Comparison of ENCODE assay signal across 9 cellular contexts in the genomic region with DNA sequence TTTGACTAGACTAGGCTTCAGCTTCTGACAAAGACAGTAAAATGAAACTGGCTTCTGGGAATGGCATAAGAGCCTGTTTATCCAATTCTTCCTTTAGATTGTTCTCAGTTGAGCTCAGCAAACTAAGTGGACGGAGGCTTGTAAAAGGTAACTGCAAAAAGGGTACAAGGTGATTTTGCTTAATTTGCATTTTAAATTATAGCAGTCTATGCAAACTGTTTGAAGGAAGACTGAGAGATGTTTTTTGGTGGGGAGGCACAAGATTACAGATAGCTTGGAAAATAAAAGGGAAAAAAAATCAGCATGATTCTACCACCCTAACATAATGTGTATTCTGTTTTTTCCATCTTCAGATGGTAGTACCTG. TPM values are rescaled to one million over a fixed set of nuclear protein-coding genes. Genes with fewer than 3 reads are reported as not detected.
DNase-seq lines count a peak whose midpoint lies in the region; ATAC-seq, FAIRE-seq and TF ChIP-seq lines count a peak whose summit lies in the region.
"Had no signal": no experiment of that assay in that cellular context is flagged by ENCODE, and none has a peak within 500 bp of the region (broad histone marks: within the 10 kb centered on the region; RNA-seq: fewer than 3 reads in every experiment).

No MANE protein-coding gene starts in this region.

- no TSS peak for BruUV-seq in GM12878 (replicated peaks; lab: Mats Ljungman, UMichigan)

- no peaks in the 10 kb centered on the region; the same call in 1 of the 2 replicates for H4K20me1 ChIP-seq in GM12878 (ENCODE audit: control insufficient read depth, insufficient read depth)

- ATAC-seq in GM12878: no peak
- ATAC-seq in upper lobe of left lung (ENCODE audit: low FRiP score in 2 of 2): no peak

- peak overlapping the region; percentile 96 for H3K27ac Mint-ChIP-seq in activated naive CD4-positive, alpha-beta T cell treated with anti-CD3 and anti-CD28 coated beads, Interleukin-2, amount 50 U/mL, for 24 hours
- H3K27ac Mint-ChIP-seq in mesothelial cell of epicardium: peak overlapping the region; percentile 81

- no peaks in the 10 kb centered on the region for H3K27me3 Mint-ChIP-seq in activated naive CD4-positive, alpha-beta T cell treated with anti-CD3 and anti-CD28 coated beads, Interleukin-2, amount 50 U/mL, for 24 hours
- H3K27me3 Mint-ChIP-seq in mesothelial cell of epicardium (ENCODE audit: low read depth): no peaks in the 10 kb centered on the region

- RAD21 ChIA-PET in GM12878 (lab: Charles Lee; ENCODE audit: unreplicated experiment): interaction anchor here (0.7 to 10.0 kb wide), 9 partner anchors 9 to 92 kb away, joined by 3 to 178 read pairs (median 4); no protein-coding TSS in a partner anchor

- H3K4me3 Mint-ChIP-seq in activated naive CD4-positive, alpha-beta T cell treated with anti-CD3 and anti-CD28 coated beads, Interleukin-2, amount 50 U/mL, for 24 hours: peak overlapping the region; percentile 100
- H3K4me3 Mint-ChIP-seq in mesothelial cell of epicardium: no peak overlapping the region

- H3K4me1 ChIP-seq in GM12878 (ENCODE audit: control insufficient read depth, insufficient read depth, low read length): peaks cover 60% of the 10 kb centered on the region
- H3K4me1 ChIP-seq in upper lobe of left lung: peaks cover 83 to 90% (median 85%) of the 10 kb centered on the region in 4 donors

- H3K79me2 ChIP-seq in GM12878 (ENCODE audit: control insufficient read depth, insufficient read depth, low read length): peaks cover 99% of the 10 kb centered on the region

- peak overlapping the region; percentile 99 for H3K4me2 ChIP-seq in GM12878 (ENCODE audit: control insufficient read depth, insufficient read depth)

- no peak for DNase-seq in activated naive CD4-positive, alpha-beta T cell treated with anti-CD3 and anti-CD28 coated beads, Interleukin-2, amount 50 U/mL, for 16 hours
- DNase-seq in GM12878 (ENCODE audit: low read depth, low spot score) (no peak), mesothelial cell of epicardium (ENCODE audit: low spot score in 2 of 2, unreplicated experiment in 2 of 2) (no peak), upper lobe of left lung (no peak), NCI-H1048 (lab: John Stamatoyannopoulos, UW) (no peak), NCI-H128 (lab: John Stamatoyannopoulos, UW; ENCODE audit: unreplicated experiment) (no peak), NCI-H2081 (lab: John Stamatoyannopoulos, UW) (no peak)
- DNase-seq: activated effector memory CD4-positive, alpha-beta T cell treated with Interleukin-2 at 50 U/mL for 16 hours had no signal

- CTCF ChIA-PET in GM12878 (lab: Yijun Ruan, JAX): interaction anchor here (1.0 to 3.7 kb wide), 8 partner anchors 9 to 92 kb away, joined by 3 to 36 read pairs (median 4); no protein-coding TSS in a partner anchor

- intact Hi-C loops in GM12878 (cut with micrococcal nuclease; ENCODE audit: unreplicated experiment): loop anchor here (5.0 to 10.0 kb wide), 2 partner anchors 76 to 222 kb away; partner anchors contain the start of genes ERH and SLC39A9

- SMC1A ChIA-PET in GM12878 (lab: Charles Lee; ENCODE audit: uncharacterized antibody, unreplicated experiment): interaction anchor here (0.7 to 11.9 kb wide), 12 partner anchors 8 to 104 kb away, joined by 3 to 164 read pairs (median 5); no protein-coding TSS in a partner anchor

- H3K4me3 ChIP-seq in GM12878 (peak overlapping the region; percentile 64), upper lobe of left lung (peak overlapping the region in 1 of 4 donors; percentile 24)

- no peaks in the 10 kb centered on the region for H3K9me3 Mint-ChIP-seq in activated naive CD4-positive, alpha-beta T cell treated with anti-CD3 and anti-CD28 coated beads, Interleukin-2, amount 50 U/mL, for 24 hours
- no peaks in the 10 kb centered on the region for H3K9me3 Mint-ChIP-seq in mesothelial cell of epicardium

- TF ChIP-seq CTCF in GM12878 (IDR thresholded peaks at IDR 0.05 in 2 of 3, conservative IDR thresholded peaks at IDR 0.05 in 1 of 3; ENCODE audit: control insufficient read depth in 2 of 3, extremely low read depth in 1 of 3, insufficient read depth in 1 of 3, low read depth in 3 of 3, low read length in 3 of 3) (no peak), mesothelial cell of epicardium (IDR thresholded peaks at IDR 0.05; ENCODE audit: unreplicated experiment) (no peak), upper lobe of left lung (IDR thresholded peaks at IDR 0.05) (no peak)

- H3K4me1 Mint-ChIP-seq in activated naive CD4-positive, alpha-beta T cell treated with anti-CD3 and anti-CD28 coated beads, Interleukin-2, amount 50 U/mL, for 24 hours: peaks cover 89% of the 10 kb centered on the region
- H3K4me1 Mint-ChIP-seq in mesothelial cell of epicardium: peaks cover 70% of the 10 kb centered on the region

- TF ChIP-seq RAD21 in GM12878 (IDR thresholded peaks at IDR 0.05; ENCODE audit: insufficient read depth, low read depth, low read length): no peak

- WGBS in GM12878 (ENCODE audit: insufficient coverage, insufficient replicate concordance, low lambda C conversion rate, missing lambda C conversion rate): 16% methylated on average over 1 of the region's 1 CpG
- WGBS in upper lobe of left lung, 2 donors: 34 to 68% methylated on average over 1 of the region's 1 CpG

- H3K27me3 ChIP-seq in GM12878 (replicated peaks in 1 of 2; ENCODE audit: control insufficient read depth in 2 of 2, insufficient read depth in 2 of 2, low read length in 1 of 2): no peaks in the 10 kb centered on the region
- H3K27me3 ChIP-seq in upper lobe of left lung: no peaks in the 10 kb centered on the region

- no peak for TF ChIP-seq EP300 in GM12878 (IDR thresholded peaks at IDR 0.05; ENCODE audit: borderline replicate concordance in 1 of 2, control insufficient read depth in 1 of 2, low read depth in 2 of 2, low read length in 2 of 2)
- TF ChIP-seq EP300 in upper lobe of left lung (IDR thresholded peaks at IDR 0.05): no peak

- FAIRE-seq in GM12878 (lab: Jason Lieb, UNC): no peak

- H3K36me3 ChIP-seq in GM12878 (ENCODE audit: control insufficient read depth in 2 of 2, insufficient read depth in 2 of 2, low read length in 1 of 2): peaks cover 0 to 10% of the 10 kb centered on the region in 2 experiments; a peak in 3 of 4 replicates
- H3K36me3 ChIP-seq in upper lobe of left lung: no peaks in the 10 kb centered on the region

- H3K9me3 ChIP-seq in GM12878 (replicated peaks; ENCODE audit: control insufficient read depth, insufficient read depth, low read length) (no peaks in the 10 kb centered on the region), upper lobe of left lung (no peaks in the 10 kb centered on the region)

- no peak overlapping the region for H2AFZ ChIP-seq in GM12878 (ENCODE audit: control insufficient read depth, low read depth, low read length)

- peak overlapping the region; percentile 57 for H3K9ac ChIP-seq in GM12878 (ENCODE audit: control insufficient read depth, insufficient read depth, low read length)

- TF ChIP-seq POLR2A in GM12878 (IDR thresholded peaks at IDR 0.05; ENCODE audit: low read depth, low read length) (no peak), upper lobe of left lung (IDR thresholded peaks at IDR 0.05) (no peak)

- H3K27ac ChIP-seq in GM12878 (ENCODE audit: control insufficient read depth, insufficient read depth): peak overlapping the region; percentile 97
- peak overlapping the region; percentile 81 to 99 (median 98) for H3K27ac ChIP-seq in upper lobe of left lung

- POLR2A ChIA-PET in GM12878 (lab: Charles Lee): interaction anchor here (0.7 to 2.8 kb wide), 7 partner anchors 9 to 37 kb away, joined by 3 to 20 read pairs (median 4); no protein-coding TSS in a partner anchor

- in situ Hi-C loops in GM12878 (cut with MboI): loop anchor here (10.0 kb wide), 1 partner anchor 48 kb away; no protein-coding TSS in a partner anchor

- peaks cover 31% of the 10 kb centered on the region for H3K36me3 Mint-ChIP-seq in activated naive CD4-positive, alpha-beta T cell treated with anti-CD3 and anti-CD28 coated beads, Interleukin-2, amount 50 U/mL, for 24 hours
- H3K36me3 Mint-ChIP-seq in mesothelial cell of epicardium: no peaks in the 10 kb centered on the region

RNA-seq across cellular contexts. Expression of gene SUSD6, which starts 5.0 kb away (rescaled TPM):
- 59.8 and 61.3 TPM in 2 replicates for total RNA-seq in GM12878 (2013; cell fraction: nucleolus; rRNA removed)
- total RNA-seq in GM12878 (2014; rRNA removed) (6.9 and 8.3 TPM in 2 replicates), GM12878 (2014; rRNA removed; fragmentation: Illumina TruSeq; extraction: Trizol) (11.0 and 11.1 TPM in 2 replicates), GM12878 (2021) (39.8 and 40.1 TPM in 2 replicates), mesothelial cell of epicardium (34.7 to 37.3 TPM (median 35.3 TPM) in 3 replicates), upper lobe of left lung (10 to 100 TPM; 63.4 to 90.4 (median 81.6) TPM)
- polyA plus RNA-seq in GM12878 (2011; ENCODE audit: low read depth): 18.4 TPM
- polyA plus RNA-seq in GM12878 (2011; rRNA removed) (11.3 and 16.7 TPM in 2 replicates), GM12878 (2014; fragmentation: Illumina TruSeq; extraction: Trizol) (19.4 and 23.7 TPM in 2 replicates), GM12878 (2014; fragmentation: Nextera tagmentation; extraction: Ambion mirVana) (1 to 10 TPM; 6.6 to 9.4 TPM), GM12878 (2014; rRNA removed) (25.8 and 31.1 TPM in 2 replicates), GM12878 (2016; fragmentation: Nextera tagmentation; extraction: Ambion mirVana) (10 to 100 TPM; 27.1 to 33.7 TPM)
- polyA plus RNA-seq in GM12878 (2011; cell fraction: cytosol; rRNA removed): 13.8 and 14.1 TPM in 2 replicates
- 38.9 and 46.9 TPM in 2 replicates for polyA plus RNA-seq in GM12878 (2011; cell fraction: nucleus; rRNA removed)
- 23.6 and 27.7 TPM in 2 replicates for polyA plus RNA-seq in GM12878 (2012)
- polyA minus RNA-seq in GM12878 (2011; rRNA and poly(A)+ RNA removed): 17.6 and 19.5 TPM in 2 replicates
- polyA minus RNA-seq in GM12878 (2011; cell fraction: cytosol; rRNA and poly(A)+ RNA removed): 5.1 and 5.6 TPM in 2 replicates
- polyA minus RNA-seq in GM12878 (2011; cell fraction: nucleus; rRNA and poly(A)+ RNA removed): 14.9 and 32.6 TPM in 2 replicates

RNA-seq across cellular contexts. Expression of gene CCDC177, which starts 41.7 kb away (rescaled TPM):
- total RNA-seq in GM12878 (2013; cell fraction: nucleolus; rRNA removed): not detected in 2 replicates
- total RNA-seq in GM12878 (2014; rRNA removed) (not detected in 2 replicates), GM12878 (2014; rRNA removed; fragmentation: Illumina TruSeq; extraction: Trizol) (not detected in 2 replicates), GM12878 (2021) (not detected in 2 replicates), mesothelial cell of epicardium (0.24 to 0.34 TPM (median 0.34 TPM) in 3 replicates), upper lobe of left lung (not detected)
- polyA plus RNA-seq in GM12878 (2011; ENCODE audit: low read depth): not detected
- polyA plus RNA-seq in GM12878 (2011; rRNA removed) (not detected in 2 replicates), GM12878 (2014; fragmentation: Illumina TruSeq; extraction: Trizol) (not detected in 2 replicates), GM12878 (2014; fragmentation: Nextera tagmentation; extraction: Ambion mirVana) (not detected), GM12878 (2014; rRNA removed) (not detected in 2 replicates), GM12878 (2016; fragmentation: Nextera tagmentation; extraction: Ambion mirVana) (not detected)
- not detected in 2 replicates for polyA plus RNA-seq in GM12878 (2011; cell fraction: cytosol; rRNA removed)
- not detected in 2 replicates for polyA plus RNA-seq in GM12878 (2011; cell fraction: nucleus; rRNA removed)
- polyA plus RNA-seq in GM12878 (2012): not detected in 2 replicates
- polyA minus RNA-seq in GM12878 (2011; rRNA and poly(A)+ RNA removed): not detected in 2 replicates
- not detected in 2 replicates for polyA minus RNA-seq in GM12878 (2011; cell fraction: cytosol; rRNA and poly(A)+ RNA removed)
- polyA minus RNA-seq in GM12878 (2011; cell fraction: nucleus; rRNA and poly(A)+ RNA removed): not detected in 2 replicates
